ENCODE assay signal across 10 cellular contexts in the genomic region with DNA sequence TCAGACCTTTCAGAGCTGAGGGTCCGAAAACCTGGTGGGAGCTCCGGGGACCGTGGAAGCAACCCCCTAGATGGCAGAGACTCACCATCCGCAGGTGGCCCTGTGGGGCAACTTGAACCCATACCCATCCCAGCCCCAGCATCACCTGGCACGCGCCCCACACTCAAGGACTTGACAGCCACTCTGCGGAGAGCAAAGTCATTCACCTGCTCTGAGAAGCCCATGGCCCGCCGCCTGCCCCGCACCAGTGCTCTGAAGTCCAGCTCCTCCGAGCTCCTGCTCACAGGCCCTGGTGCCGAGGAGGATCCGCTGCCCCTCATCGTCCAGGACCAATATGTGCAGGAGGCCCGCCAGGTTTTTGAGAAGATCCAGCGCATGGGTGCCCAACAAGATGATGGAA. TPM values are rescaled to one million over a fixed set of nuclear protein-coding genes. Genes with fewer than 3 reads are reported as not detected.
DNase-seq lines count a peak whose midpoint lies in the region; ATAC-seq and TF ChIP-seq lines count a peak whose summit lies in the region.
"Had no signal": no experiment of that assay in that cellular context is flagged by ENCODE, and none has a peak within 500 bp of the region (broad histone marks: within the 10 kb centered on the region; RNA-seq: fewer than 3 reads in every experiment).

No MANE protein-coding gene starts in this region.

- CTCF ChIA-PET in AG04450 (lab: Charles Lee) = interaction anchor here (1.2 to 5.9 kb wide), 3 partner anchors 25 to 41 kb away, joined by 4 to 137 read pairs (median 8); no protein-coding TSS in a partner anchor

- ATAC-seq in HG03342 (IDR thresholded peaks at IDR 0.05; ENCODE audit: unreplicated experiment) (no peak), HG02885 (IDR thresholded peaks at IDR 0.05; ENCODE audit: poor library complexity, unreplicated experiment) (no peak)

- TF ChIP-seq CTCF in AG04450 (IDR thresholded peaks at IDR 0.05; ENCODE audit: low read depth, low read length) (no peak), ascending aorta (IDR thresholded peaks at IDR 0.05) (no peak), right atrium auricular region (IDR thresholded peaks at IDR 0.05) (no peak), retinal pigment epithelial cell (conservative IDR thresholded peaks at IDR 0.05; ENCODE audit: low read depth, low read length) (no peak)

- no peaks in the 10 kb centered on the region for H3K27me3 ChIP-seq in AG04450 (ENCODE audit: control insufficient read depth, insufficient read depth, low read length)
- H3K27me3 ChIP-seq in ascending aorta = no peaks in the 10 kb centered on the region
- no peaks in the 10 kb centered on the region for H3K27me3 ChIP-seq in right atrium auricular region

- H3K4me1 ChIP-seq in ascending aorta (peaks cover 0 to 17% of the 10 kb centered on the region in 2 donors), right atrium auricular region (peaks cover 0 to 64% of the 10 kb centered on the region in 2 donors)

- H3K9me3 ChIP-seq in AG04450 (ENCODE audit: control insufficient read depth, insufficient read depth, low read length) (no peaks in the 10 kb centered on the region; the same call in 1 of the 2 replicates), ascending aorta (no peaks in the 10 kb centered on the region), right atrium auricular region (no peaks in the 10 kb centered on the region)

- POLR2A ChIA-PET in AG04450 (lab: Yijun Ruan, JAX) = interaction anchor here (2.1 to 5.3 kb wide), 3 partner anchors 12 to 26 kb away, joined by 11 to 70 read pairs (median 61); no protein-coding TSS in a partner anchor

- intact Hi-C loops in ascending aorta (cut with DNase I) = no loop called here

- no peak for DNase-seq in AG04450 (ENCODE audit: low read depth, low spot score)
- DNase-seq in ascending aorta (ENCODE audit: low spot score in 2 of 2) = no peak
- DNase-seq in right atrium auricular region (ENCODE audit: low spot score) = no peak
- DNase-seq in retinal pigment epithelial cell (ENCODE audit: low read depth) = no peak
- no peak for DNase-seq in activated CD8-positive, alpha-beta memory T cell treated with anti-CD3 and anti-CD28 coated beads, Interleukin-2, amount 50 U/mL, for 4 hours
- DNase-seq in NCI-H2227 (lab: John Stamatoyannopoulos, UW; ENCODE audit: unreplicated experiment) = no peak
- DNase-seq: activated CD4-positive, alpha-beta T cell treated with anti-CD3 and anti-CD28 coated beads, Interleukin-2, amount 10 ng/mL, durations not matched to agents 24 days and 14 days; NCI-H1092 had no signal

- H3K4me3 ChIP-seq in AG04450 (ENCODE audit: low read depth, low read length) (peak overlapping the region; percentile 77), ascending aorta (peak overlapping the region; percentile 71 to 75), right atrium auricular region (peak overlapping the region; percentile 60 to 72), retinal pigment epithelial cell (ENCODE audit: low read length) (peak overlapping the region; percentile 66)

- H3K27ac ChIP-seq in AG04450 (ENCODE audit: low read depth, low read length) (no peak overlapping the region), ascending aorta (peak overlapping the region; percentile 94 to 96), right atrium auricular region (peak overlapping the region; percentile 95 to 98)

- peaks cover 0 to 14% of the 10 kb centered on the region in 2 donors for H3K36me3 ChIP-seq in ascending aorta
- H3K36me3 ChIP-seq in right atrium auricular region = peaks cover 5% of the 10 kb centered on the region

RNA-seq across cellular contexts. Expression of gene ARHGEF17, which starts 2.0 kb away (rescaled TPM):
- polyA plus RNA-seq in AG04450 (2011; rRNA removed) = 30.6 and 45.2 TPM in 2 replicates
- polyA minus RNA-seq in AG04450 (2011; rRNA and poly(A)+ RNA removed) = 54.5 and 62.4 TPM in 2 replicates
- total RNA-seq in ascending aorta (193 TPM), right atrium auricular region (10 to 100 TPM; 41.6 to 59.9 TPM)
- total RNA-seq: activated CD4-positive, alpha-beta T cell treated with anti-CD3 and anti-CD28 coated beads, Interleukin-2, amount 10 ng/mL, durations not matched to agents 24 days and 14 days had no signal

RNA-seq across cellular contexts. Expression of gene P2RY6, which starts 37.9 kb away (rescaled TPM):
- polyA plus RNA-seq in AG04450 (2011; rRNA removed) = not detected in 2 replicates
- polyA minus RNA-seq in AG04450 (2011; rRNA and poly(A)+ RNA removed) = not detected in 2 replicates
- total RNA-seq in ascending aorta (8.8 TPM), right atrium auricular region (1 to 10 TPM in 1 of 2 donors, under 1 TPM in 1; 0.19 to 1.9 TPM)
- total RNA-seq: activated CD4-positive, alpha-beta T cell treated with anti-CD3 and anti-CD28 coated beads, Interleukin-2, amount 10 ng/mL, durations not matched to agents 24 days and 14 days had no signal
